Comparison of ENCODE assay signal across 1 cellular context in genomic region chr11:10599388-10600175, GRCh38.
TF ChIP-seq lines count a peak whose summit lies in the region.

No MANE protein-coding gene starts in this region.

TF ChIP-seq in HepG2, 621 proteins besides CTCF, POLR2A, EP300 and RAD21 (continues in another document):
- 0 out of 2 replicates have a peak, but pooled peaks have one; percentile 19 for TF ChIP-seq IRF2 (CRISPR knock-in tag; IDR thresholded peaks at IDR 0.05)
- TF ChIP-seq ETV5 (CRISPR knock-in tag; IDR thresholded peaks at IDR 0.05; ENCODE audit: borderline replicate concordance) = peak; percentile 45; the same call in 1 of the 2 replicates
- TF ChIP-seq RCOR2 (CRISPR knock-in tag; IDR thresholded peaks at IDR 0.05) = peak; percentile 39; the same call in 1 of the 2 replicates
- TF ChIP-seq SOX5 (CRISPR knock-in tag; IDR thresholded peaks at IDR 0.05; ENCODE audit: borderline replicate concordance) = 0 out of 2 replicates have a peak, but pooled peaks have one; percentile 14
- TF ChIP-seq ZNF616 (CRISPR knock-in tag; IDR thresholded peaks at IDR 0.05; ENCODE audit: low read depth) = no peak
- peak; percentile 62; the same call in 1 of the 2 replicates for TF ChIP-seq TGIF2 (CRISPR knock-in tag; IDR thresholded peaks at IDR 0.05)
- TF ChIP-seq SMC3 (IDR thresholded peaks at IDR 0.05; ENCODE audit: low read length) = 0 out of 2 replicates have a peak, but pooled peaks have one; percentile 12
- TF ChIP-seq HNF4A (CRISPR knock-in tag; IDR thresholded peaks at IDR 0.05) = peak; percentile 75
- no peak for TF ChIP-seq MAFG (CRISPR knock-in tag; IDR thresholded peaks at IDR 0.05)
- no peak for TF ChIP-seq ZNF382 (CRISPR knock-in tag; IDR thresholded peaks at IDR 0.05; ENCODE audit: borderline replicate concordance)
- TF ChIP-seq EHMT2 (IDR thresholded peaks at IDR 0.05; ENCODE audit: borderline replicate concordance, low read depth, low read length) = no peak
- TF ChIP-seq, protein P1, sequence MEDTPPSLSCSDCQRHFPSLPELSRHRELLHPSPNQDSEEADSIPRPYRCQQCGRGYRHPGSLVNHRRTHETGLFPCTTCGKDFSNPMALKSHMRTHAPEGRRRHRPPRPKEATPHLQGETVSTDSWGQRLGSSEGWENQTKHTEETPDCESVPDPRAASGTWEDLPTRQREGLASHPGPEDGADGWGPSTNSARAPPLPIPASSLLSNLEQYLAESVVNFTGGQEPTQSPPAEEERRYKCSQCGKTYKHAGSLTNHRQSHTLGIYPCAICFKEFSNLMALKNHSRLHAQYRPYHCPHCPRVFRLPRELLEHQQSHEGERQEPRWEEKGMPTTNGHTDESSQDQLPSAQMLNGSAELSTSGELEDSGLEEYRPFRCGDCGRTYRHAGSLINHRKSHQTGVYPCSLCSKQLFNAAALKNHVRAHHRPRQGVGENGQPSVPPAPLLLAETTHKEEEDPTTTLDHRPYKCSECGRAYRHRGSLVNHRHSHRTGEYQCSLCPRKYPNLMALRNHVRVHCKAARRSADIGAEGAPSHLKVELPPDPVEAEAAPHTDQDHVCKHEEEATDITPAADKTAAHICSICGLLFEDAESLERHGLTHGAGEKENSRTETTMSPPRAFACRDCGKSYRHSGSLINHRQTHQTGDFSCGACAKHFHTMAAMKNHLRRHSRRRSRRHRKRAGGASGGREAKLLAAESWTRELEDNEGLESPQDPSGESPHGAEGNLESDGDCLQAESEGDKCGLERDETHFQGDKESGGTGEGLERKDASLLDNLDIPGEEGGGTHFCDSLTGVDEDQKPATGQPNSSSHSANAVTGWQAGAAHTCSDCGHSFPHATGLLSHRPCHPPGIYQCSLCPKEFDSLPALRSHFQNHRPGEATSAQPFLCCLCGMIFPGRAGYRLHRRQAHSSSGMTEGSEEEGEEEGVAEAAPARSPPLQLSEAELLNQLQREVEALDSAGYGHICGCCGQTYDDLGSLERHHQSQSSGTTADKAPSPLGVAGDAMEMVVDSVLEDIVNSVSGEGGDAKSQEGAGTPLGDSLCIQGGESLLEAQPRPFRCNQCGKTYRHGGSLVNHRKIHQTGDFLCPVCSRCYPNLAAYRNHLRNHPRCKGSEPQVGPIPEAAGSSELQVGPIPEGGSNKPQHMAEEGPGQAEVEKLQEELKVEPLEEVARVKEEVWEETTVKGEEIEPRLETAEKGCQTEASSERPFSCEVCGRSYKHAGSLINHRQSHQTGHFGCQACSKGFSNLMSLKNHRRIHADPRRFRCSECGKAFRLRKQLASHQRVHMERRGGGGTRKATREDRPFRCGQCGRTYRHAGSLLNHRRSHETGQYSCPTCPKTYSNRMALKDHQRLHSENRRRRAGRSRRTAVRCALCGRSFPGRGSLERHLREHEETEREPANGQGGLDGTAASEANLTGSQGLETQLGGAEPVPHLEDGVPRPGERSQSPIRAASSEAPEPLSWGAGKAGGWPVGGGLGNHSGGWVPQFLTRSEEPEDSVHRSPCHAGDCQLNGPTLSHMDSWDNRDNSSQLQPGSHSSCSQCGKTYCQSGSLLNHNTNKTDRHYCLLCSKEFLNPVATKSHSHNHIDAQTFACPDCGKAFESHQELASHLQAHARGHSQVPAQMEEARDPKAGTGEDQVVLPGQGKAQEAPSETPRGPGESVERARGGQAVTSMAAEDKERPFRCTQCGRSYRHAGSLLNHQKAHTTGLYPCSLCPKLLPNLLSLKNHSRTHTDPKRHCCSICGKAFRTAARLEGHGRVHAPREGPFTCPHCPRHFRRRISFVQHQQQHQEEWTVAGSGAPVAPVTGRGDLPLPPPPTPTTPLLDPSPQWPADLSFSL (CRISPR knock-in tag; IDR thresholded peaks at IDR 0.05) = no peak
- peak; percentile 90 for TF ChIP-seq TEAD3 (CRISPR knock-in tag; optimal IDR thresholded peaks at IDR 0.05; ENCODE audit: borderline replicate concordance)
- TF ChIP-seq HOXA3 (CRISPR knock-in tag; IDR thresholded peaks at IDR 0.05) = peak; percentile 32; the same call in 1 of the 2 replicates
- no peak for TF ChIP-seq NFIB (CRISPR knock-in tag; IDR thresholded peaks at IDR 0.05; ENCODE audit: borderline replicate concordance)
- TF ChIP-seq, protein P2, sequence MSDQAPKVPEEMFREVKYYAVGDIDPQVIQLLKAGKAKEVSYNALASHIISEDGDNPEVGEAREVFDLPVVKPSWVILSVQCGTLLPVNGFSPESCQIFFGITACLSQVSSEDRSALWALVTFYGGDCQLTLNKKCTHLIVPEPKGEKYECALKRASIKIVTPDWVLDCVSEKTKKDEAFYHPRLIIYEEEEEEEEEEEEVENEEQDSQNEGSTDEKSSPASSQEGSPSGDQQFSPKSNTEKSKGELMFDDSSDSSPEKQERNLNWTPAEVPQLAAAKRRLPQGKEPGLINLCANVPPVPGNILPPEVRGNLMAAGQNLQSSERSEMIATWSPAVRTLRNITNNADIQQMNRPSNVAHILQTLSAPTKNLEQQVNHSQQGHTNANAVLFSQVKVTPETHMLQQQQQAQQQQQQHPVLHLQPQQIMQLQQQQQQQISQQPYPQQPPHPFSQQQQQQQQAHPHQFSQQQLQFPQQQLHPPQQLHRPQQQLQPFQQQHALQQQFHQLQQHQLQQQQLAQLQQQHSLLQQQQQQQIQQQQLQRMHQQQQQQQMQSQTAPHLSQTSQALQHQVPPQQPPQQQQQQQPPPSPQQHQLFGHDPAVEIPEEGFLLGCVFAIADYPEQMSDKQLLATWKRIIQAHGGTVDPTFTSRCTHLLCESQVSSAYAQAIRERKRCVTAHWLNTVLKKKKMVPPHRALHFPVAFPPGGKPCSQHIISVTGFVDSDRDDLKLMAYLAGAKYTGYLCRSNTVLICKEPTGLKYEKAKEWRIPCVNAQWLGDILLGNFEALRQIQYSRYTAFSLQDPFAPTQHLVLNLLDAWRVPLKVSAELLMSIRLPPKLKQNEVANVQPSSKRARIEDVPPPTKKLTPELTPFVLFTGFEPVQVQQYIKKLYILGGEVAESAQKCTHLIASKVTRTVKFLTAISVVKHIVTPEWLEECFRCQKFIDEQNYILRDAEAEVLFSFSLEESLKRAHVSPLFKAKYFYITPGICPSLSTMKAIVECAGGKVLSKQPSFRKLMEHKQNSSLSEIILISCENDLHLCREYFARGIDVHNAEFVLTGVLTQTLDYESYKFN (CRISPR knock-in tag; conservative IDR thresholded peaks at IDR 0.05) = peak; percentile 65
- TF ChIP-seq RARG (CRISPR knock-in tag; IDR thresholded peaks at IDR 0.05; ENCODE audit: low read depth) = no peak
- TF ChIP-seq, protein P3, sequence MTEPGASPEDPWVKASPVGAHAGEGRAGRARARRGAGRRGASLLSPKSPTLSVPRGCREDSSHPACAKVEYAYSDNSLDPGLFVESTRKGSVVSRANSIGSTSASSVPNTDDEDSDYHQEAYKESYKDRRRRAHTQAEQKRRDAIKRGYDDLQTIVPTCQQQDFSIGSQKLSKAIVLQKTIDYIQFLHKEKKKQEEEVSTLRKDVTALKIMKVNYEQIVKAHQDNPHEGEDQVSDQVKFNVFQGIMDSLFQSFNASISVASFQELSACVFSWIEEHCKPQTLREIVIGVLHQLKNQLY (CRISPR knock-in tag; IDR thresholded peaks at IDR 0.05) = 0 out of 2 replicates have a peak, but pooled peaks have one; percentile 20
- TF ChIP-seq FOXA1 (IDR thresholded peaks at IDR 0.05) = no peak
- peak; percentile 21; the same call in 1 of the 2 replicates for TF ChIP-seq FOXA1 (CRISPR knock-in tag; IDR thresholded peaks at IDR 0.05)
- no peak for TF ChIP-seq FOXP1 (IDR thresholded peaks at IDR 0.05)
- TF ChIP-seq FOXP1 (CRISPR knock-in tag; IDR thresholded peaks at IDR 0.05) = peak; percentile 63; the same call in 1 of the 2 replicates
- TF ChIP-seq ZNF629 (CRISPR knock-in tag; conservative IDR thresholded peaks at IDR 0.05) = 0 out of 2 replicates have a peak, but pooled peaks have one; percentile 5
- TF ChIP-seq FOXO1 (CRISPR knock-in tag; IDR thresholded peaks at IDR 0.05) = peak; percentile 16; the same call in 1 of the 2 replicates
- TF ChIP-seq GATAD2A (CRISPR knock-in tag; IDR thresholded peaks at IDR 0.05) = peak; percentile 49
- TF ChIP-seq ZKSCAN8 (CRISPR knock-in tag; IDR thresholded peaks at IDR 0.05; ENCODE audit: borderline replicate concordance) = 0 out of 2 replicates have a peak, but pooled peaks have one; percentile 32
- TF ChIP-seq, protein P4, sequence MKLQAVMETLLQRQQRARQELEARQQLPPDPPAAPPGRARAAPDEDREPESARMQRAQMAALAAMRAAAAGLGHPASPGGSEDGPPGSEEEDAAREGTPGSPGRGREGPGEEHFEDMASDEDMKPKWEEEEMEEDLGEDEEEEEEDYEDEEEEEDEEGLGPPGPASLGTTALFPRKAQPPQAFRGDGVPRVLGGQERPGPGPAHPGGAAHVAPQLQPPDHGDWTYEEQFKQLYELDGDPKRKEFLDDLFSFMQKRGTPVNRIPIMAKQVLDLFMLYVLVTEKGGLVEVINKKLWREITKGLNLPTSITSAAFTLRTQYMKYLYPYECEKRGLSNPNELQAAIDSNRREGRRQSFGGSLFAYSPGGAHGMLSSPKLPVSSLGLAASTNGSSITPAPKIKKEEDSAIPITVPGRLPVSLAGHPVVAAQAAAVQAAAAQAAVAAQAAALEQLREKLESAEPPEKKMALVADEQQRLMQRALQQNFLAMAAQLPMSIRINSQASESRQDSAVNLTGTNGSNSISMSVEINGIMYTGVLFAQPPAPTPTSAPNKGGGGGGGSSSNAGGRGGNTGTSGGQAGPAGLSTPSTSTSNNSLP (IDR thresholded peaks at IDR 0.05; ENCODE audit: low read depth, low read length) = peak; percentile 32
- peak; percentile 81; the same call in 1 of the 2 replicates for TF ChIP-seq ZNF766 (CRISPR knock-in tag; IDR thresholded peaks at IDR 0.05; ENCODE audit: borderline replicate concordance)
- TF ChIP-seq HDAC1 (CRISPR knock-in tag; IDR thresholded peaks at IDR 0.05) = peak; percentile 25; the same call in 1 of the 2 replicates
- peak; percentile 87 for TF ChIP-seq SAP130 (CRISPR knock-in tag; IDR thresholded peaks at IDR 0.05; ENCODE audit: low read depth)
- peak; percentile 69; the same call in 1 of the 2 replicates for TF ChIP-seq ZNF292 (CRISPR knock-in tag; IDR thresholded peaks at IDR 0.05; ENCODE audit: borderline replicate concordance, low read depth)
- TF ChIP-seq FOXP4 (CRISPR knock-in tag; IDR thresholded peaks at IDR 0.05) = peak; percentile 14; the same call in 1 of the 2 replicates
- 0 out of 2 replicates have a peak, but pooled peaks have one; percentile 55 for TF ChIP-seq ELF3 (CRISPR knock-in tag; IDR thresholded peaks at IDR 0.05)
- TF ChIP-seq MED1 (CRISPR knock-in tag; IDR thresholded peaks at IDR 0.05) = peak; percentile 73
- TF ChIP-seq NCOA2 (CRISPR knock-in tag; IDR thresholded peaks at IDR 0.05) = peak; percentile 48; the same call in 1 of the 2 replicates
- TF ChIP-seq MYC (CRISPR knock-in tag; IDR thresholded peaks at IDR 0.05; ENCODE audit: borderline replicate concordance) = peak; percentile 64; the same call in 1 of the 2 replicates
- peak; percentile 54; the same call in 1 of the 2 replicates for TF ChIP-seq ZNF710 (CRISPR knock-in tag; IDR thresholded peaks at IDR 0.05; ENCODE audit: borderline replicate concordance)
- TF ChIP-seq FOXJ3 (CRISPR knock-in tag; IDR thresholded peaks at IDR 0.05; ENCODE audit: borderline replicate concordance) = peak; percentile 54; the same call in 1 of the 2 replicates
- TF ChIP-seq MXD4 (CRISPR knock-in tag; IDR thresholded peaks at IDR 0.05) = peak; percentile 94
- TF ChIP-seq, protein P5, sequence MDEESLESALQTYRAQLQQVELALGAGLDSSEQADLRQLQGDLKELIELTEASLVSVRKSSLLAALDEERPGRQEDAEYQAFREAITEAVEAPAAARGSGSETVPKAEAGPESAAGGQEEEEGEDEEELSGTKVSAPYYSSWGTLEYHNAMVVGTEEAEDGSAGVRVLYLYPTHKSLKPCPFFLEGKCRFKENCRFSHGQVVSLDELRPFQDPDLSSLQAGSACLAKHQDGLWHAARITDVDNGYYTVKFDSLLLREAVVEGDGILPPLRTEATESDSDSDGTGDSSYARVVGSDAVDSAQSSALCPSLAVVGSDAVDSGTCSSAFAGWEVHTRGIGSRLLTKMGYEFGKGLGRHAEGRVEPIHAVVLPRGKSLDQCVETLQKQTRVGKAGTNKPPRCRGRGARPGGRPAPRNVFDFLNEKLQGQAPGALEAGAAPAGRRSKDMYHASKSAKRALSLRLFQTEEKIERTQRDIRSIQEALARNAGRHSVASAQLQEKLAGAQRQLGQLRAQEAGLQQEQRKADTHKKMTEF (CRISPR knock-in tag; IDR thresholded peaks at IDR 0.05) = 0 out of 2 replicates have a peak, but pooled peaks have one; percentile 18
- TF ChIP-seq, protein P6, sequence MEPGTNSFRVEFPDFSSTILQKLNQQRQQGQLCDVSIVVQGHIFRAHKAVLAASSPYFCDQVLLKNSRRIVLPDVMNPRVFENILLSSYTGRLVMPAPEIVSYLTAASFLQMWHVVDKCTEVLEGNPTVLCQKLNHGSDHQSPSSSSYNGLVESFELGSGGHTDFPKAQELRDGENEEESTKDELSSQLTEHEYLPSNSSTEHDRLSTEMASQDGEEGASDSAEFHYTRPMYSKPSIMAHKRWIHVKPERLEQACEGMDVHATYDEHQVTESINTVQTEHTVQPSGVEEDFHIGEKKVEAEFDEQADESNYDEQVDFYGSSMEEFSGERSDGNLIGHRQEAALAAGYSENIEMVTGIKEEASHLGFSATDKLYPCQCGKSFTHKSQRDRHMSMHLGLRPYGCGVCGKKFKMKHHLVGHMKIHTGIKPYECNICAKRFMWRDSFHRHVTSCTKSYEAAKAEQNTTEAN (CRISPR knock-in tag; conservative IDR thresholded peaks at IDR 0.05) = peak; percentile 93
- no peak for TF ChIP-seq TMF1 (CRISPR knock-in tag; IDR thresholded peaks at IDR 0.05; ENCODE audit: low read depth)
